10 cellular contexts compared by ENCODE assay signal in the genomic region with DNA sequence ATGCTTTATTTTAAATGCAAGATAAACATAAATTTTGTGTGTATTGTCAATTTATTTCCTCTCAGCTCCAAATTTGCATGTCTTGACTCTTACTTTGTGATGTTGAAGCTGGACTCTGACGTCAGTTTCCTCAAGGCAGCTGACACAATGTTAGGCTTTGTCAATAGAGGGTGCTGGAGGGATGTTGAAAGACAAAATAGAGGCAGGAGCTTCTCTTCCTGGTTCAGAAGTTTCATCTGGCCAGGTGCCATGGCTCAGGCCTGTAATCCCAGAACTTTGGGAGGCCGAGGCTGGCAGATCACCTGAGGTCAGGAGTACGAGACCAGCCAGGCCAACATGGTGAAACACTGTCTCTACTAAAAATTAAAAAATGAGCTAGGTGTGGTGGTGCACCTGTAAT.
DNase-seq lines count a peak whose midpoint lies in the region; ATAC-seq, FAIRE-seq and TF ChIP-seq lines count a peak whose summit lies in the region.
"Had no signal": no experiment of that assay in that cellular context is flagged by ENCODE, and none has a peak within 500 bp of the region (broad histone marks: within the 10 kb centered on the region; RNA-seq: fewer than 3 reads in every experiment).

No MANE protein-coding gene starts in this region.

- no peaks in the 10 kb centered on the region for H3K27me3 ChIP-seq in bronchial epithelial cell (ENCODE audit: control insufficient read depth, insufficient read depth, low read length)

- intact Hi-C loops in posterior vena cava (cut with DNase I), result no loop called here

- no peaks in the 10 kb centered on the region for H3K27me3 Mint-ChIP-seq in osteocyte (ENCODE audit: unreplicated experiment)
- H3K27me3 Mint-ChIP-seq: B cell had no signal

- peak; percentile 20 for DNase-seq in NCI-H2029 (lab: John Stamatoyannopoulos, UW)
- DNase-seq in NCI-H2029 treated with DMSO at 0.1 percent for 48 hours (lab: John Stamatoyannopoulos, UW), result no peak
- peak; percentile 32 for DNase-seq in KBM-7
- DNase-seq in bronchial epithelial cell (ENCODE audit: low read depth), result peak; percentile 73
- no peak for DNase-seq in osteocyte (ENCODE audit: extremely low spot score, unreplicated experiment)
- no peak for DNase-seq in posterior vena cava (ENCODE audit: low spot score)
- DNase-seq in cerebellar nuclear complex (lab: John Stamatoyannopoulos, UW), result no peak

- no peak overlapping the region for H3K4me3 Mint-ChIP-seq in osteocyte (ENCODE audit: unreplicated experiment)
- H3K4me3 Mint-ChIP-seq: B cell had no signal

- H3K36me3 ChIP-seq in bronchial epithelial cell (ENCODE audit: control insufficient read depth, insufficient read depth, low read length), result no peaks in the 10 kb centered on the region

- TF ChIP-seq CTCF in bronchial epithelial cell (IDR thresholded peaks at IDR 0.05; ENCODE audit: insufficient read depth, low read length, severe bottlenecking) (peak; percentile 17), osteocyte (IDR thresholded peaks at IDR 0.05) (peak; percentile 18)

- H3K4me3 ChIP-seq in bronchial epithelial cell (ENCODE audit: low read depth, low read length), result no peak overlapping the region

- in situ Hi-C loops in KBM-7 (cut with MboI; ENCODE audit: low pct_unique_long_range_greater_than_20kb, low sequenced_read_pairs), result no loop called here

- ATAC-seq in GM21515 (IDR thresholded peaks at IDR 0.05; ENCODE audit: unreplicated experiment), result no peak

- H3K36me3 Mint-ChIP-seq in osteocyte (ENCODE audit: unreplicated experiment), result no peaks in the 10 kb centered on the region

- no peak overlapping the region for H3K27ac Mint-ChIP-seq in osteocyte (ENCODE audit: unreplicated experiment)
- H3K27ac Mint-ChIP-seq: B cell had no signal

- H3K4me1 Mint-ChIP-seq in osteocyte (ENCODE audit: unreplicated experiment), result no peaks in the 10 kb centered on the region
- H3K4me1 Mint-ChIP-seq: B cell had no signal

- peaks cover 7% of the 10 kb centered on the region for H3K9me3 Mint-ChIP-seq in osteocyte (ENCODE audit: unreplicated experiment)

- no peak for FAIRE-seq in bronchial epithelial cell (lab: Jason Lieb, UNC)
- FAIRE-seq: TTC549 had no signal

Comparison
In these comparisons a context has a peak if more than half of its experiments do, and no peak if none do; other contexts are left out.
1. DNase-seq: peak in NCI-H2029 (single experiment), KBM-7 (single experiment) and bronchial epithelial cell (single experiment); none in NCI-H2029 treated with DMSO at 0.1 percent for 48 hours (single experiment), osteocyte (single experiment), posterior vena cava (single experiment) and cerebellar nuclear complex (0 of 2).